Comparison of ENCODE assay signal across 8 cellular contexts in genomic region chr7:50335795-50336754, GRCh38. TPM values are rescaled to one million over a fixed set of nuclear protein-coding genes. Genes with fewer than 3 reads are reported as not detected.
DNase-seq lines count a peak whose midpoint lies in the region; ATAC-seq and TF ChIP-seq lines count a peak whose summit lies in the region.

No MANE protein-coding gene starts in this region.

- peak; percentile 73 for DNase-seq in activated CD4-positive, CD25-positive, alpha-beta regulatory T cell treated with anti-CD3 and anti-CD28 coated beads, Interleukin-2, amount 50 U/mL, for 72 hours
- DNase-seq in esophagus squamous epithelium (lab: John Stamatoyannopoulos, UW) (no peak), uterus (no peak)
- DNase-seq in stimulated activated CD8-positive, alpha-beta memory T cell treated with anti-CD3 and anti-CD28 coated beads, Interleukin-7, amount 100 ng/mL, for 48 hours (ENCODE audit: extremely low read depth in 1 of 2, low read depth in 1 of 2), result peak; percentile 80 to 90

- no peaks in the 10 kb centered on the region for H3K9me2 ChIP-seq in DOHH2 (replicated peaks; ENCODE audit: control insufficient read depth, low read length)

- H3K4me1 ChIP-seq in DOHH2 (ENCODE audit: control insufficient read depth, low read length) (peaks cover 100% of the 10 kb centered on the region), esophagus squamous epithelium (peaks cover 0 to 18% (median 4%) of the 10 kb centered on the region in 3 donors), uterus (no peaks in the 10 kb centered on the region)

- H3F3A ChIP-seq in DOHH2 (ENCODE audit: control insufficient read depth, insufficient read depth), result peaks cover 10% of the 10 kb centered on the region; the same call in 1 of the 2 replicates

- TF ChIP-seq CTCF in DOHH2 (IDR thresholded peaks at IDR 0.05; ENCODE audit: low read depth, low read length, poor library complexity, severe bottlenecking) (peak; percentile 57), esophagus squamous epithelium (IDR thresholded peaks at IDR 0.05) (no peak), uterus (IDR thresholded peaks at IDR 0.05) (no peak)

- TF ChIP-seq POLR2A in esophagus squamous epithelium (IDR thresholded peaks at IDR 0.05) (no peak), uterus (IDR thresholded peaks at IDR 0.05) (no peak)

- ATAC-seq in HG03039 (IDR thresholded peaks at IDR 0.05; ENCODE audit: unreplicated experiment), result peak; percentile 23
- ATAC-seq in GM21526 (IDR thresholded peaks at IDR 0.05; ENCODE audit: low FRiP score, unreplicated experiment), result no peak
- no peak for ATAC-seq in HG03565 (IDR thresholded peaks at IDR 0.05; ENCODE audit: unreplicated experiment)

- WGBS in esophagus squamous epithelium, 2 donors, result 57 to 65% methylated on average over 15 to 18 of the region's 22 CpGs

- peak overlapping the region; percentile 9; the same call in 1 of the 2 replicates for H3K4me3 ChIP-seq in DOHH2 (ENCODE audit: low read length)
- H3K4me3 ChIP-seq in esophagus squamous epithelium, result no peak overlapping the region
- no peak overlapping the region for H3K4me3 ChIP-seq in uterus

- no peaks in the 10 kb centered on the region for H3K9me3 ChIP-seq in DOHH2 (ENCODE audit: control insufficient read depth, insufficient read depth, low read length)
- no peaks in the 10 kb centered on the region for H3K9me3 ChIP-seq in esophagus squamous epithelium
- H3K9me3 ChIP-seq in uterus, result no peaks in the 10 kb centered on the region

- H3K36me3 ChIP-seq in DOHH2 (ENCODE audit: control insufficient read depth, low read length) (peaks cover 100% of the 10 kb centered on the region), esophagus squamous epithelium (no peaks in the 10 kb centered on the region), uterus (no peaks in the 10 kb centered on the region)

- H3K27ac ChIP-seq in DOHH2 (ENCODE audit: low read depth, low read length) (no peak overlapping the region), esophagus squamous epithelium (peak overlapping the region in 3 of 4 donors; percentile 57 to 79 (median 67)), uterus (no peak overlapping the region)

- peaks cover 100% of the 10 kb centered on the region for H3K79me2 ChIP-seq in DOHH2 (ENCODE audit: control insufficient read depth, low read length)

- peaks cover 34% of the 10 kb centered on the region for H4K20me1 ChIP-seq in DOHH2 (ENCODE audit: control insufficient read depth, insufficient read depth, low read depth, low read length)

- intact Hi-C loops in esophagus squamous epithelium (cut with DNase I), result no loop called here
- intact Hi-C loops in uterus (cut with DNase I; ENCODE audit: low total_unique reads), result no loop called here

- H3K27me3 ChIP-seq in DOHH2 (ENCODE audit: control insufficient read depth, low read length) (no peaks in the 10 kb centered on the region), esophagus squamous epithelium (peaks cover 0 to 14% (median 0%) of the 10 kb centered on the region in 4 donors), uterus (no peaks in the 10 kb centered on the region)

- H3K4me2 ChIP-seq in DOHH2 (ENCODE audit: low read length), result peak overlapping the region; percentile 36

RNA-seq across cellular contexts. Expression of gene IKZF1, which starts 31.6 kb away (rescaled TPM):
- 10 to 100 TPM in 2 of 4 donors, 1 to 10 TPM in 2; 4.9 to 29.6 (median 8.4) TPM for total RNA-seq in esophagus squamous epithelium
- 100 to 1,000 TPM in 1 of 4 donors, 10 to 100 TPM in 1, 1 to 10 TPM in 2; 7.0 to 828 (median 12.8) TPM for total RNA-seq in uterus

Comparison
In these comparisons a context has a peak if more than half of its experiments do, and no peak if none do; other contexts are left out.
1. H3K27ac ChIP-seq: peak in esophagus squamous epithelium (3 of 4); none in DOHH2 (single experiment) and uterus (0 of 2).
2. DNase-seq: peak in activated CD4-positive, CD25-positive, alpha-beta regulatory T cell treated with anti-CD3 and anti-CD28 coated beads, Interleukin-2, amount 50 U/mL, for 72 hours (single experiment) and stimulated activated CD8-positive, alpha-beta memory T cell treated with anti-CD3 and anti-CD28 coated beads, Interleukin-7, amount 100 ng/mL, for 48 hours (2 of 2); none in esophagus squamous epithelium (single experiment) and uterus (0 of 2).